In genomic region chr17:77664097-77664729, GRCh38 we compare ENCODE assay signal across 1 cellular context.
TF ChIP-seq lines count a peak whose summit lies in the region.

No MANE protein-coding gene starts in this region.

TF ChIP-seq in HepG2, 621 proteins besides CTCF, POLR2A, EP300 and RAD21:
- TF ChIP-seq ZNF629 (CRISPR knock-in tag; conservative IDR thresholded peaks at IDR 0.05) (peak; percentile 69), GATAD1 (CRISPR knock-in tag; IDR thresholded peaks at IDR 0.05) (no peak)
